20 cellular contexts compared by ENCODE assay signal in genomic region chr2:235608200-235608591, GRCh38.
DNase-seq lines count a peak whose midpoint lies in the region; ATAC-seq and TF ChIP-seq lines count a peak whose summit lies in the region.
"Had no signal": no experiment of that assay in that cellular context is flagged by ENCODE, and none has a peak within 500 bp of the region (broad histone marks: within the 10 kb centered on the region; RNA-seq: fewer than 3 reads in every experiment).

No MANE protein-coding gene starts in this region.

- WGBS in aorta, 2 donors = 53 to 55% methylated on average over 7 of the region's 7 CpGs

- no peaks in the 10 kb centered on the region for H3K36me3 Mint-ChIP-seq in osteocyte (ENCODE audit: unreplicated experiment)
- no peaks in the 10 kb centered on the region for H3K36me3 Mint-ChIP-seq in stimulated activated effector memory CD8-positive, alpha-beta T cell treated with anti-CD3 and anti-CD28 coated beads, Interleukin-12 subunit alpha, Interleukin-12 subunit beta, amount 100 ng/mL, for 72 hours
- H3K36me3 Mint-ChIP-seq: CD8-positive, alpha-beta T cell; IgD-negative memory B cell had no signal

- no peaks in the 10 kb centered on the region for H3K4me1 ChIP-seq in aorta (ENCODE audit: control insufficient read depth in 1 of 2, insufficient read depth in 2 of 2, low read length in 2 of 2)
- peaks cover 0 to 16% of the 10 kb centered on the region in 2 donors for H3K4me1 ChIP-seq in gastrocnemius medialis

- H3K27ac ChIP-seq in aorta (ENCODE audit: low read depth in 1 of 2, low read length in 2 of 2) (no peak overlapping the region), gastrocnemius medialis (peak overlapping the region in 2 of 4 donors; percentile 21 to 26)
- H3K27ac ChIP-seq: lower lobe of right lung, SJCRH30 had no signal

- TF ChIP-seq POLR2A in gastrocnemius medialis (IDR thresholded peaks at IDR 0.05) = no peak

- no peaks in the 10 kb centered on the region for H3K9me3 Mint-ChIP-seq in osteocyte (ENCODE audit: unreplicated experiment)
- H3K9me3 Mint-ChIP-seq in stimulated activated effector memory CD8-positive, alpha-beta T cell treated with anti-CD3 and anti-CD28 coated beads, Interleukin-12 subunit alpha, Interleukin-12 subunit beta, amount 100 ng/mL, for 72 hours = peaks cover 3% of the 10 kb centered on the region

- in situ Hi-C loops in gastrocnemius medialis (cut with MboI; ENCODE audit: low sequenced_read_pairs in 4 of 4) = loop anchor here in 1 of 4 donors (10.0 kb wide), 1 partner anchor 137 kb away; no protein-coding TSS in a partner anchor

- H3K9me3 ChIP-seq in aorta (ENCODE audit: control insufficient read depth, low read length) (no peaks in the 10 kb centered on the region), gastrocnemius medialis (no peaks in the 10 kb centered on the region)
- H3K9me3 ChIP-seq: lower lobe of right lung, SJCRH30 had no signal

- H3K27me3 ChIP-seq in aorta (ENCODE audit: control insufficient read depth in 1 of 2, insufficient read depth in 2 of 2, low read length in 1 of 2) (no peaks in the 10 kb centered on the region), gastrocnemius medialis (peaks cover 0 to 4% (median 0%) of the 10 kb centered on the region in 3 donors)
- H3K27me3 ChIP-seq: SJCRH30 had no signal

- H3K4me1 Mint-ChIP-seq in osteocyte (ENCODE audit: unreplicated experiment) = peaks cover 49% of the 10 kb centered on the region
- H3K4me1 Mint-ChIP-seq in stimulated activated effector memory CD8-positive, alpha-beta T cell treated with anti-CD3 and anti-CD28 coated beads, Interleukin-12 subunit alpha, Interleukin-12 subunit beta, amount 100 ng/mL, for 72 hours = peaks cover 13% of the 10 kb centered on the region
- H3K4me1 Mint-ChIP-seq: IgD-negative memory B cell had no signal

- H3K4me3 ChIP-seq in aorta (ENCODE audit: low read length in 2 of 2) (no peak overlapping the region), gastrocnemius medialis (no peak overlapping the region)
- H3K4me3 ChIP-seq: lower lobe of right lung, SJCRH30 had no signal

- H3K27ac Mint-ChIP-seq in osteocyte (ENCODE audit: unreplicated experiment) = peak overlapping the region; percentile 88
- H3K27ac Mint-ChIP-seq in stimulated activated effector memory CD8-positive, alpha-beta T cell treated with anti-CD3 and anti-CD28 coated beads, Interleukin-12 subunit alpha, Interleukin-12 subunit beta, amount 100 ng/mL, for 72 hours = no peak overlapping the region
- H3K27ac Mint-ChIP-seq: CD8-positive, alpha-beta T cell; endodermal cell; H9; IgD-negative memory B cell had no signal

- peak; percentile 23 to 57 for ATAC-seq in left cardiac atrium
- peak; percentile 47 for ATAC-seq in aorta (ENCODE audit: low FRiP score)
- ATAC-seq in gastrocnemius medialis = no peak
- ATAC-seq in stimulated activated effector memory CD8-positive, alpha-beta T cell treated with anti-CD3 and anti-CD28 coated beads, Interleukin-12 subunit alpha, Interleukin-12 subunit beta, amount 100 ng/mL, for 72 hours = no peak
- ATAC-seq: CD8-positive, alpha-beta T cell had no signal

- H3K36me3 ChIP-seq in aorta (ENCODE audit: control insufficient read depth in 1 of 2, insufficient read depth in 2 of 2, low read length in 1 of 2) (no peaks in the 10 kb centered on the region), gastrocnemius medialis (no peaks in the 10 kb centered on the region)
- H3K36me3 ChIP-seq: lower lobe of right lung, SJCRH30 had no signal

- intact Hi-C loops in left cardiac atrium (cut with DNase I) (no loop called here), aorta (cut with DNase I) (no loop called here), gastrocnemius medialis (cut with DNase I; ENCODE audit: low total_unique reads) (no loop called here)

- no peaks in the 10 kb centered on the region for H3K27me3 Mint-ChIP-seq in osteocyte (ENCODE audit: unreplicated experiment)

- DNase-seq in cerebellum (ENCODE audit: low spot score) = peak; percentile 62
- no peak for DNase-seq in left cardiac atrium
- no peak for DNase-seq in osteocyte (ENCODE audit: extremely low spot score, unreplicated experiment)
- DNase-seq in aorta = no peak
- no peak for DNase-seq in gastrocnemius medialis
- no peak for DNase-seq in stimulated activated effector memory CD8-positive, alpha-beta T cell treated with anti-CD3 and anti-CD28 coated beads, Interleukin-12 subunit alpha, Interleukin-12 subunit beta, amount 100 ng/mL, for 72 hours (ENCODE audit: low spot score in 2 of 2)
- DNase-seq in activated T-cell treated with anti-CD3 and anti-CD28 coated beads, Interleukin-2, amount 50 U/mL, for 48 hours = no peak
- DNase-seq: activated CD4-positive, alpha-beta T cell treated with anti-CD3 and anti-CD28 coated beads for 4 hours; activated naive CD4-positive, alpha-beta T cell treated with anti-CD3 and anti-CD28 coated beads, Interleukin-2, amount 50 U/mL, for 16 hours; CD8-positive, alpha-beta T cell; DMS153; endodermal cell; GF-D8; H9; lower lobe of right lung; NCI-H2081; NK-92 treated with Interleukin-12 subunit alpha and Interleukin-12 subunit beta, amount 100 ng/mL, for 24 hours; SJCRH30; stimulated activated CD8-positive, alpha-beta memory T cell treated with anti-CD3 and anti-CD28 coated beads, Interleukin-4, amount 100 ng/mL, for 48 hours had no signal

- H3K4me3 Mint-ChIP-seq in osteocyte (ENCODE audit: unreplicated experiment) = no peak overlapping the region
- H3K4me3 Mint-ChIP-seq in stimulated activated effector memory CD8-positive, alpha-beta T cell treated with anti-CD3 and anti-CD28 coated beads, Interleukin-12 subunit alpha, Interleukin-12 subunit beta, amount 100 ng/mL, for 72 hours = no peak overlapping the region
- H3K4me3 Mint-ChIP-seq: CD8-positive, alpha-beta T cell; endodermal cell; H9; IgD-negative memory B cell had no signal

- TF ChIP-seq CTCF in osteocyte (IDR thresholded peaks at IDR 0.05) = no peak
- no peak for TF ChIP-seq CTCF in gastrocnemius medialis (IDR thresholded peaks at IDR 0.05 in 4 of 5, conservative IDR thresholded peaks at IDR 0.05 in 1 of 5)

Comparison
In these comparisons a context has a peak if more than half of its experiments do, and no peak if none do; other contexts are left out.
1. ATAC-seq: peak in left cardiac atrium (2 of 2) and aorta (single experiment); none in gastrocnemius medialis (0 of 2) and stimulated activated effector memory CD8-positive, alpha-beta T cell treated with anti-CD3 and anti-CD28 coated beads, Interleukin-12 subunit alpha, Interleukin-12 subunit beta, amount 100 ng/mL, for 72 hours (single experiment).